In genomic region chr12:22188431-22188830, GRCh38 we compare ENCODE assay signal across 21 cellular contexts.
DNase-seq lines count a peak whose midpoint lies in the region; ATAC-seq and TF ChIP-seq lines count a peak whose summit lies in the region.
"Had no signal": no experiment of that assay in that cellular context is flagged by ENCODE, and none has a peak within 500 bp of the region (broad histone marks: within the 10 kb centered on the region; RNA-seq: fewer than 3 reads in every experiment).

No MANE protein-coding gene starts in this region.

- H3K9me3 Mint-ChIP-seq in GM23338 = no peaks in the 10 kb centered on the region
- H3K9me3 Mint-ChIP-seq: CD4-positive, alpha-beta T cell; CD8-positive, alpha-beta T cell had no signal

- no peaks in the 10 kb centered on the region for H3K4me1 Mint-ChIP-seq in GM23338
- H3K4me1 Mint-ChIP-seq: B cell had no signal

- no peak overlapping the region for H3K27ac ChIP-seq in GM23338 (ENCODE audit: low read depth)
- H3K27ac ChIP-seq: A549; BLaER1 treated with 17β-estradiol and CSF1 and Interleukin-3, amounts not matched to agents 10 nM and 100 nM; C4-2B had no signal

- DNase-seq in COLO829 (ENCODE audit: low spot score) = peak; percentile 36
- DNase-seq in GM23338 (ENCODE audit: low spot score) = no peak
- DNase-seq in foreskin melanocyte = peak; percentile 31
- no peak for DNase-seq in 8988T
- no peak for DNase-seq in activated CD4-positive, alpha-beta T cell treated with anti-CD3 and anti-CD28 coated beads for 4 hours
- DNase-seq: AML-193; CD4-positive, alpha-beta T cell; CD8-positive, alpha-beta T cell; COR-L47; DMS 273 treated with DMSO at 0.1 percent for 48 hours; DMS153; DMS53; DMS79; DND-41; EL; GDM1 had no signal

- no peaks in the 10 kb centered on the region for H3K27me3 Mint-ChIP-seq in GM23338 (ENCODE audit: insufficient read depth, low read depth, poor library complexity)
- H3K27me3 Mint-ChIP-seq: CD4-positive, alpha-beta T cell had no signal

- H3K27ac Mint-ChIP-seq in GM23338 = no peak overlapping the region
- H3K27ac Mint-ChIP-seq: B cell; CD4-positive, alpha-beta T cell; CD8-positive, alpha-beta T cell had no signal

- no peaks in the 10 kb centered on the region for H3K4me1 ChIP-seq in GM23338 (ENCODE audit: insufficient read depth)
- H3K4me1 ChIP-seq: A549; BLaER1 treated with 17β-estradiol and CSF1 and Interleukin-3, amounts not matched to agents 10 nM and 100 nM had no signal

- H3K36me3 ChIP-seq in GM23338 (ENCODE audit: insufficient read depth) = no peaks in the 10 kb centered on the region
- H3K36me3 ChIP-seq: BLaER1 treated with 17β-estradiol and CSF1 and Interleukin-3, amounts not matched to agents 10 nM and 100 nM had no signal

- peak overlapping the region; percentile 53; the same call in 1 of the 2 replicates for H2AFZ ChIP-seq in GM23338

- H3K4me3 Mint-ChIP-seq in GM23338 = no peak overlapping the region
- H3K4me3 Mint-ChIP-seq: B cell; CD4-positive, alpha-beta T cell; CD8-positive, alpha-beta T cell had no signal

- no peaks in the 10 kb centered on the region for H3K9me2 ChIP-seq in GM23338 (ENCODE audit: insufficient read depth)

- no peaks in the 10 kb centered on the region for H3K79me2 ChIP-seq in GM23338 (replicated peaks; ENCODE audit: insufficient read depth)

- no peak overlapping the region for H3K4me3 ChIP-seq in GM23338
- H3K4me3 ChIP-seq: A549; BLaER1 treated with 17β-estradiol and CSF1 and Interleukin-3, amounts not matched to agents 10 nM and 100 nM; GM12878 had no signal

- no peak overlapping the region for H3K4me2 ChIP-seq in GM23338
- H3K4me2 ChIP-seq: A549; BLaER1 treated with 17β-estradiol and CSF1 and Interleukin-3, amounts not matched to agents 10 nM and 100 nM had no signal

- TF ChIP-seq CTCF in GM23338 (conservative IDR thresholded peaks at IDR 0.05; ENCODE audit: low read depth in 2 of 2) = no peak

- H3K36me3 Mint-ChIP-seq in GM23338 (ENCODE audit: low read depth) = no peaks in the 10 kb centered on the region
- H3K36me3 Mint-ChIP-seq: CD8-positive, alpha-beta T cell had no signal

- ATAC-seq in GM23338 = no peak
- ATAC-seq: A549; CD8-positive, alpha-beta T cell; GM12878 had no signal

- H3F3A ChIP-seq in GM23338 (replicated peaks; ENCODE audit: low read depth) = no peaks in the 10 kb centered on the region

- no peaks in the 10 kb centered on the region for H3K27me3 ChIP-seq in GM23338 (ENCODE audit: insufficient read depth)
- H3K27me3 ChIP-seq: BLaER1 treated with 17β-estradiol and CSF1 and Interleukin-3, amounts not matched to agents 10 nM and 100 nM had no signal

- no peaks in the 10 kb centered on the region for H4K20me1 ChIP-seq in GM23338 (replicated peaks; ENCODE audit: insufficient read depth)
- H4K20me1 ChIP-seq: BLaER1 treated with 17β-estradiol and CSF1 and Interleukin-3, amounts not matched to agents 10 nM and 100 nM had no signal

TF ChIP-seq in GM23338, 12 proteins besides CTCF, POLR2A, EP300 and RAD21 (continues in another document):
- TF ChIP-seq STAT1 (IDR thresholded peaks at IDR 0.05; ENCODE audit: unreplicated experiment) (no peak), ZNF462 (CRISPR knock-in tag; IDR thresholded peaks at IDR 0.05) (no peak), JUNB (IDR thresholded peaks at IDR 0.05; ENCODE audit: unreplicated experiment) (no peak), CREB1 (CRISPR knock-in tag; IDR thresholded peaks at IDR 0.05; ENCODE audit: low read depth) (no peak), EZH2phosphoT487 (IDR thresholded peaks at IDR 0.05; ENCODE audit: unreplicated experiment) (no peak), NANOG (IDR thresholded peaks at IDR 0.05; ENCODE audit: borderline replicate concordance) (no peak), ZNF331 (CRISPR knock-in tag; IDR thresholded peaks at IDR 0.05; ENCODE audit: low read depth) (no peak), ETS1 (IDR thresholded peaks at IDR 0.05) (no peak)

Comparison
In these comparisons a context has a peak if more than half of its experiments do, and no peak if none do; other contexts are left out.
1. DNase-seq: peak in COLO829 (single experiment) and foreskin melanocyte (single experiment); none in GM23338 (single experiment), 8988T (single experiment) and activated CD4-positive, alpha-beta T cell treated with anti-CD3 and anti-CD28 coated beads for 4 hours (0 of 2).